ENCODE assay signal across 2 cellular contexts in genomic region chr17:58809564-58809936, GRCh38.
TF ChIP-seq lines count a peak whose summit lies in the region.

No MANE protein-coding gene starts in this region.

TF ChIP-seq in SK-N-SH treated with all-trans-retinoic acid at 6 μM for 48 hours, 23 proteins besides CTCF, POLR2A, EP300 and RAD21 (continued from another document):
- peak; percentile 93; the same call in 1 of the 2 replicates for TF ChIP-seq CREB5 (CRISPR knock-in tag; IDR thresholded peaks at IDR 0.05; ENCODE audit: low read depth)
- TF ChIP-seq TSHZ2 (CRISPR knock-in tag; IDR thresholded peaks at IDR 0.05), result 0 out of 2 replicates have a peak, but pooled peaks have one; percentile 38
- TF ChIP-seq ISL1 (CRISPR knock-in tag; IDR thresholded peaks at IDR 0.05), result peak; percentile 96

TF ChIP-seq in SK-N-SH, 30 proteins besides CTCF, POLR2A, EP300 and RAD21 (continued from another document):
- TF ChIP-seq PBX3 (IDR thresholded peaks at IDR 0.05) (no peak), GABPA (IDR thresholded peaks at IDR 0.05; ENCODE audit: low read depth) (no peak), IRF3 (IDR thresholded peaks at IDR 0.05; ENCODE audit: low read depth, low read length) (no peak), SIN3A (IDR thresholded peaks at IDR 0.05; ENCODE audit: borderline replicate concordance, low read depth, low read length) (no peak), NRF1 (IDR thresholded peaks at IDR 0.05; ENCODE audit: low read depth, low read length) (no peak), GATA2 (CRISPR knock-in tag; IDR thresholded peaks at IDR 0.05) (no peak)
